8 cellular contexts compared by ENCODE assay signal in genomic region chr9:137129456-137130175, GRCh38. TPM values are rescaled to one million over a fixed set of nuclear protein-coding genes. Genes with fewer than 3 reads are reported as not detected.
DNase-seq lines count a peak whose midpoint lies in the region; ATAC-seq and TF ChIP-seq lines count a peak whose summit lies in the region.

No MANE protein-coding gene starts in this region.

- ATAC-seq in GM19035 (IDR thresholded peaks at IDR 0.05; ENCODE audit: unreplicated experiment) (peak; percentile 76), HG03354 (IDR thresholded peaks at IDR 0.05; ENCODE audit: poor library complexity, severe bottlenecking, unreplicated experiment) (peak; percentile 86)
- peak; percentile 96 for ATAC-seq in activated CD4-positive, alpha-beta T cell treated with anti-CD3 and anti-CD28 coated beads for 36 hours

- POLR2A ChIA-PET in activated CD4-positive, alpha-beta T cell treated with anti-CD3 and anti-CD28 coated beads for 36 hours (lab: Charles Lee) = interaction anchor here (0.6 to 1.5 kb wide), 11 partner anchors 21 to 155 kb away, joined by 3 to 9 read pairs (median 4); partner anchors contain the start of genes MAN1B1, TPRN and TUBB4B

- H3K27ac Mint-ChIP-seq in activated CD4-positive, alpha-beta T cell treated with anti-CD3 and anti-CD28 coated beads for 36 hours = peak overlapping the region; percentile 70

- H3K4me3 ChIP-seq in AG10803 (ENCODE audit: low read length) = peak overlapping the region; percentile 77

- peaks cover 21% of the 10 kb centered on the region for H3K4me1 Mint-ChIP-seq in activated CD4-positive, alpha-beta T cell treated with anti-CD3 and anti-CD28 coated beads for 36 hours

- peak; percentile 91 for DNase-seq in AG10803 (ENCODE audit: low read depth)
- DNase-seq in NCI-H446 treated with DMSO at 0.1 percent for 48 hours (lab: John Stamatoyannopoulos, UW) = peak; percentile 69
- peak; percentile 95 for DNase-seq in activated CD4-positive, alpha-beta T cell treated with anti-CD3 and anti-CD28 coated beads for 36 hours
- DNase-seq in kidney tubule cell (ENCODE audit: low spot score) = peak; percentile 94
- DNase-seq in stimulated activated CD4-positive, alpha-beta T cell treated with anti-CD3 and anti-CD28 coated beads, Interleukin-15, amount 100 ng/mL, for 48 hours (ENCODE audit: low read depth in 2 of 2) = peak; percentile 82 to 84

- peaks cover 5% of the 10 kb centered on the region for H3K27me3 Mint-ChIP-seq in activated CD4-positive, alpha-beta T cell treated with anti-CD3 and anti-CD28 coated beads for 36 hours

- intact Hi-C loops in activated CD4-positive, alpha-beta T cell treated with anti-CD3 and anti-CD28 coated beads for 36 hours (cut with DNase I, micrococcal nuclease) = loop anchor here (1.0 to 5.0 kb wide), 11 partner anchors 15 to 338 kb away; partner anchors contain the start of genes ANAPC2 (in 1 of the 2), DPP7 (in 1 of the 2), EXD3 (in 1 of the 2) and MAN1B1 (in 1 of the 2)

- H3K9me3 Mint-ChIP-seq in activated CD4-positive, alpha-beta T cell treated with anti-CD3 and anti-CD28 coated beads for 36 hours (ENCODE audit: low read depth) = no peaks in the 10 kb centered on the region

- peak overlapping the region; percentile 69 for H3K27ac ChIP-seq in cingulate gyrus (ENCODE audit: low read depth, low read length)

- peaks cover 11% of the 10 kb centered on the region for H3K36me3 Mint-ChIP-seq in activated CD4-positive, alpha-beta T cell treated with anti-CD3 and anti-CD28 coated beads for 36 hours (ENCODE audit: low read depth)

- TF ChIP-seq CTCF in AG10803 (conservative IDR thresholded peaks at IDR 0.05; ENCODE audit: low read length) = no peak

- CTCF ChIA-PET in activated CD4-positive, alpha-beta T cell treated with anti-CD3 and anti-CD28 coated beads for 36 hours (lab: Charles Lee) = interaction anchor here (0.6 to 3.4 kb wide), 18 partner anchors 8 to 315 kb away, joined by 3 to 14 read pairs (median 4); partner anchors contain the start of genes DPP7, NPDC1, RNF224 and TPRN

- peak overlapping the region; percentile 89 for H3K4me3 Mint-ChIP-seq in activated CD4-positive, alpha-beta T cell treated with anti-CD3 and anti-CD28 coated beads for 36 hours

RNA-seq across cellular contexts. Expression of gene GRIN1, which starts 9.3 kb away (rescaled TPM):
- under 1 TPM in 1 of 2 experiments, not detected in 1; 0.14 TPM for total RNA-seq in activated CD4-positive, alpha-beta T cell treated with anti-CD3 and anti-CD28 coated beads for 36 hours

RNA-seq across cellular contexts. Expression of gene DPP7, which starts 15.1 kb away (rescaled TPM):
- total RNA-seq in activated CD4-positive, alpha-beta T cell treated with anti-CD3 and anti-CD28 coated beads for 36 hours = 100 to 1,000 TPM; 188 to 204 TPM

RNA-seq across cellular contexts. Expression of gene LRRC26, which starts 40.2 kb away (rescaled TPM):
- total RNA-seq in activated CD4-positive, alpha-beta T cell treated with anti-CD3 and anti-CD28 coated beads for 36 hours = not detected

RNA-seq across cellular contexts. Expression of gene TMEM210, which starts 42.2 kb away (rescaled TPM):
- not detected for total RNA-seq in activated CD4-positive, alpha-beta T cell treated with anti-CD3 and anti-CD28 coated beads for 36 hours

RNA-seq across cellular contexts. Expression of gene MAN1B1, which starts 42.8 kb away (rescaled TPM):
- 10 to 100 TPM; 21.6 to 26.7 TPM for total RNA-seq in activated CD4-positive, alpha-beta T cell treated with anti-CD3 and anti-CD28 coated beads for 36 hours

Comparison
In these comparisons a context has a peak if more than half of its experiments do, and no peak if none do; other contexts are left out.
1. Peak in every context shown above with its lines: DNase-seq, ATAC-seq, H3K4me3 ChIP-seq and H3K27ac ChIP-seq.